ENCODE assay signal across 11 cellular contexts in genomic region chr1:184986250-184986649, GRCh38. TPM values are rescaled to one million over a fixed set of nuclear protein-coding genes. Genes with fewer than 3 reads are reported as not detected.
A peak's percentile ranks its signal among the peaks of the same experiment; 100 is the strongest.
DNase-seq lines count a peak whose midpoint lies in the region; ATAC-seq, FAIRE-seq and TF ChIP-seq lines count a peak whose summit lies in the region.
"Had no signal": no experiment of that assay in that cellular context is flagged by ENCODE, and none has a peak within 500 bp of the region (broad histone marks: within the 10 kb centered on the region; RNA-seq: fewer than 3 reads in every experiment).

No MANE protein-coding gene starts in this region.

- no peak for ATAC-seq in activated naive CD4-positive, alpha-beta T cell treated with anti-CD3 and anti-CD28 coated beads, Interleukin-2, amount 50 U/mL, for 72 hours
- ATAC-seq: natural killer cell had no signal

- H3K4me3 Mint-ChIP-seq in activated T-helper 2 cell treated with anti-CD3 and anti-CD28 coated beads, Interferon-gamma antibody, Interleukin-2, Interleukin-4, amounts not matched to agents 10 μg/mL and 5 μg/mL and 100 μg/mL, durations not matched to agents 14 hours and 24 hours and 36 hours (ENCODE audit: low read depth): no peak overlapping the region
- H3K4me3 Mint-ChIP-seq: natural killer cell had no signal

- in situ Hi-C loops in KBM-7 (cut with MboI; ENCODE audit: low pct_unique_long_range_greater_than_20kb, low sequenced_read_pairs): loop anchor here (25.0 kb wide), 2 partner anchors 176 to 199 kb away; partner anchors contain the start of genes SWT1 and TRMT1L

- H3K36me3 ChIP-seq in adrenal gland (replicated peaks in 1 of 2): no peaks in the 10 kb centered on the region

- WGBS in adrenal gland, 4 donors: 25 to 32% (median 30%) methylated on average over 5 of the region's 5 CpGs

- TF ChIP-seq POLR2A in adrenal gland (IDR thresholded peaks at IDR 0.05) (no peak), H54 (IDR thresholded peaks at IDR 0.05; ENCODE audit: low read depth, low read length) (no peak)

- peak; percentile 16 for FAIRE-seq in D721Med (lab: Jason Lieb, UNC)
- FAIRE-seq in H54 (lab: Jason Lieb, UNC): no peak

- no peaks in the 10 kb centered on the region for H3K4me1 ChIP-seq in adrenal gland (replicated peaks in 1 of 2)

- H3K27me3 ChIP-seq in adrenal gland: no peaks in the 10 kb centered on the region

- no peaks in the 10 kb centered on the region for H3K9me3 ChIP-seq in adrenal gland (replicated peaks in 1 of 3)

- intact Hi-C loops in adrenal gland (cut with DNase I): loop anchor here (10.0 kb wide), 2 partner anchors 179 to 189 kb away; no protein-coding TSS in a partner anchor
- intact Hi-C loops in activated T-helper 2 cell treated with anti-CD3 and anti-CD28 coated beads, Interferon-gamma antibody, Interleukin-2, Interleukin-4, amounts not matched to agents 10 μg/mL and 5 μg/mL and 100 μg/mL, durations not matched to agents 14 hours and 24 hours and 36 hours (cut with micrococcal nuclease): loop anchor here (5.0 kb wide), 1 partner anchor 186 kb away; no protein-coding TSS in a partner anchor

- TF ChIP-seq CTCF in D721Med (IDR thresholded peaks at IDR 0.05; ENCODE audit: insufficient read depth, missing control alignments) (peak; percentile 40), adrenal gland (IDR thresholded peaks at IDR 0.05) (peak in 5 of 6 experiments; percentile 33 to 52 (median 39))

- no peak overlapping the region for H3K27ac Mint-ChIP-seq in activated naive CD4-positive, alpha-beta T cell treated with anti-CD3 and anti-CD28 coated beads, Interleukin-2, amount 50 U/mL, for 72 hours
- no peak overlapping the region for H3K27ac Mint-ChIP-seq in activated T-helper 2 cell treated with anti-CD3 and anti-CD28 coated beads, Interferon-gamma antibody, Interleukin-2, Interleukin-4, amounts not matched to agents 10 μg/mL and 5 μg/mL and 100 μg/mL, durations not matched to agents 14 hours and 24 hours and 36 hours
- H3K27ac Mint-ChIP-seq: natural killer cell had no signal

- no peak for DNase-seq in D721Med (ENCODE audit: insufficient read length, low spot score)
- peak; percentile 29 for DNase-seq in KBM-7
- peak in 3 of 7 donors; percentile 18 to 24 (median 22) for DNase-seq in adrenal gland
- peak; percentile 49 for DNase-seq in kidney tubule cell (ENCODE audit: low spot score)
- DNase-seq in activated naive CD4-positive, alpha-beta T cell treated with anti-CD3 and anti-CD28 coated beads, Interleukin-2, amount 50 U/mL, for 72 hours (ENCODE audit: low spot score in 2 of 2): no peak
- DNase-seq in H54 (ENCODE audit: insufficient read length, low spot score): no peak
- DNase-seq in activated CD4-positive, alpha-beta T cell treated with anti-CD3 and anti-CD28 coated beads for 1 hour: no peak
- DNase-seq in activated T-helper 2 cell treated with anti-CD3 and anti-CD28 coated beads, Interferon-gamma antibody, Interleukin-2, Interleukin-4, amounts not matched to agents 10 μg/mL and 5 μg/mL and 100 μg/mL, durations not matched to agents 14 hours and 24 hours and 36 hours (ENCODE audit: low spot score): no peak
- DNase-seq: activated CD8-positive, alpha-beta memory T cell treated with anti-CD3 and anti-CD28 coated beads, Interleukin-2, amount 50 U/mL, for 4 hours; natural killer cell; SHP77 had no signal

- no peak overlapping the region for H3K4me3 ChIP-seq in adrenal gland

- H3K27me3 Mint-ChIP-seq in activated T-helper 2 cell treated with anti-CD3 and anti-CD28 coated beads, Interferon-gamma antibody, Interleukin-2, Interleukin-4, amounts not matched to agents 10 μg/mL and 5 μg/mL and 100 μg/mL, durations not matched to agents 14 hours and 24 hours and 36 hours (ENCODE audit: low read depth): peaks cover 43% of the 10 kb centered on the region

- peaks cover 11% of the 10 kb centered on the region for H3K4me1 Mint-ChIP-seq in activated T-helper 2 cell treated with anti-CD3 and anti-CD28 coated beads, Interferon-gamma antibody, Interleukin-2, Interleukin-4, amounts not matched to agents 10 μg/mL and 5 μg/mL and 100 μg/mL, durations not matched to agents 14 hours and 24 hours and 36 hours (ENCODE audit: low read depth)

- H3K9me3 Mint-ChIP-seq in activated naive CD4-positive, alpha-beta T cell treated with anti-CD3 and anti-CD28 coated beads, Interleukin-2, amount 50 U/mL, for 72 hours: no peaks in the 10 kb centered on the region
- H3K9me3 Mint-ChIP-seq in activated T-helper 2 cell treated with anti-CD3 and anti-CD28 coated beads, Interferon-gamma antibody, Interleukin-2, Interleukin-4, amounts not matched to agents 10 μg/mL and 5 μg/mL and 100 μg/mL, durations not matched to agents 14 hours and 24 hours and 36 hours: no peaks in the 10 kb centered on the region
- H3K9me3 Mint-ChIP-seq: natural killer cell had no signal

- no peak overlapping the region for H3K27ac ChIP-seq in adrenal gland

- H3K36me3 Mint-ChIP-seq in activated naive CD4-positive, alpha-beta T cell treated with anti-CD3 and anti-CD28 coated beads, Interleukin-2, amount 50 U/mL, for 72 hours: no peaks in the 10 kb centered on the region
- no peaks in the 10 kb centered on the region for H3K36me3 Mint-ChIP-seq in activated T-helper 2 cell treated with anti-CD3 and anti-CD28 coated beads, Interferon-gamma antibody, Interleukin-2, Interleukin-4, amounts not matched to agents 10 μg/mL and 5 μg/mL and 100 μg/mL, durations not matched to agents 14 hours and 24 hours and 36 hours (ENCODE audit: low read depth)
- H3K36me3 Mint-ChIP-seq: natural killer cell had no signal

RNA-seq across cellular contexts. Expression of gene NIBAN1, which starts 11.9 kb away (rescaled TPM):
- 10 to 100 TPM in 6 of 8 donors, 1 to 10 TPM in 2; 5.3 to 30.6 (median 19.9) TPM for total RNA-seq in adrenal gland
- polyA plus RNA-seq in adrenal gland: 1 to 10 TPM; 3.8 to 7.2 (median 5.8) TPM
- total RNA-seq in activated naive CD4-positive, alpha-beta T cell treated with anti-CD3 and anti-CD28 coated beads, Interleukin-2, amount 50 U/mL, for 72 hours: 10 to 100 TPM in 1 of 2 donors, 1 to 10 TPM in 1; 3.4 to 19.4 TPM
- total RNA-seq in activated T-helper 2 cell treated with anti-CD3 and anti-CD28 coated beads, Interferon-gamma antibody, Interleukin-2, Interleukin-4, amounts not matched to agents 10 μg/mL and 5 μg/mL and 100 μg/mL, durations not matched to agents 14 hours and 24 hours and 36 hours: 16.8 and 17.0 TPM in 2 replicates

RNA-seq across cellular contexts. Expression of gene RNF2, which starts 59.1 kb away (rescaled TPM):
- 10 to 100 TPM in 7 of 8 donors, 1 to 10 TPM in 1; 9.4 to 23.5 (median 18.0) TPM for total RNA-seq in adrenal gland
- polyA plus RNA-seq in adrenal gland: 10 to 100 TPM in 1 of 3 donors, 1 to 10 TPM in 2; 3.5 to 31.3 (median 3.5) TPM
- total RNA-seq in activated naive CD4-positive, alpha-beta T cell treated with anti-CD3 and anti-CD28 coated beads, Interleukin-2, amount 50 U/mL, for 72 hours: 10 to 100 TPM; 14.2 to 20.6 TPM
- total RNA-seq in activated T-helper 2 cell treated with anti-CD3 and anti-CD28 coated beads, Interferon-gamma antibody, Interleukin-2, Interleukin-4, amounts not matched to agents 10 μg/mL and 5 μg/mL and 100 μg/mL, durations not matched to agents 14 hours and 24 hours and 36 hours: 25.7 and 30.6 TPM in 2 replicates

Comparison
In these comparisons a context has a peak if more than half of its experiments do, and no peak if none do; other contexts are left out.
1. DNase-seq: peak in KBM-7 (single experiment) and kidney tubule cell (single experiment); none in D721Med (single experiment), activated naive CD4-positive, alpha-beta T cell treated with anti-CD3 and anti-CD28 coated beads, Interleukin-2, amount 50 U/mL, for 72 hours (0 of 2), H54 (single experiment), activated CD4-positive, alpha-beta T cell treated with anti-CD3 and anti-CD28 coated beads for 1 hour (single experiment) and activated T-helper 2 cell treated with anti-CD3 and anti-CD28 coated beads, Interferon-gamma antibody, Interleukin-2, Interleukin-4, amounts not matched to agents 10 μg/mL and 5 μg/mL and 100 μg/mL, durations not matched to agents 14 hours and 24 hours and 36 hours (single experiment).